In genomic region chr1:221435510-221435909, GRCh38 we compare ENCODE assay signal across 8 cellular contexts.
DNase-seq lines count a peak whose midpoint lies in the region; ATAC-seq and TF ChIP-seq lines count a peak whose summit lies in the region.

No MANE protein-coding gene starts in this region.

- H3K9me3 ChIP-seq in ascending aorta (no peaks in the 10 kb centered on the region), suprapubic skin (no peaks in the 10 kb centered on the region)

- H3K9me3 Mint-ChIP-seq in activated T-cell treated with anti-CD3 and anti-CD28 coated beads, Interleukin-2, amount 50 U/mL, for 4 hours, result no peaks in the 10 kb centered on the region

- DNase-seq in AG04449 (ENCODE audit: low read depth, low spot score), result no peak
- peak; percentile 53 for DNase-seq in GM13977 (ENCODE audit: low spot score)
- peak; percentile 62 for DNase-seq in NCI-H446 treated with DMSO at 0.1 percent for 48 hours (lab: John Stamatoyannopoulos, UW)
- DNase-seq in ascending aorta (ENCODE audit: low spot score in 2 of 2), result no peak
- DNase-seq in hepatic stellate cell (ENCODE audit: low spot score), result peak; percentile 33
- no peak for DNase-seq in suprapubic skin (ENCODE audit: low spot score in 2 of 2)
- DNase-seq in activated T-cell treated with anti-CD3 and anti-CD28 coated beads, Interleukin-2, amount 50 U/mL, for 4 hours, result no peak

- no peaks in the 10 kb centered on the region for H3K36me3 Mint-ChIP-seq in activated T-cell treated with anti-CD3 and anti-CD28 coated beads, Interleukin-2, amount 50 U/mL, for 4 hours (ENCODE audit: insufficient read depth)

- H3K4me1 Mint-ChIP-seq in activated T-cell treated with anti-CD3 and anti-CD28 coated beads, Interleukin-2, amount 50 U/mL, for 4 hours (ENCODE audit: low read depth), result peaks cover 28% of the 10 kb centered on the region

- H3K4me3 ChIP-seq in AG04449 (ENCODE audit: low read depth, low read length) (no peak overlapping the region), ascending aorta (no peak overlapping the region), suprapubic skin (no peak overlapping the region)

- H3K4me3 Mint-ChIP-seq in activated T-cell treated with anti-CD3 and anti-CD28 coated beads, Interleukin-2, amount 50 U/mL, for 4 hours, result no peak overlapping the region

- H3K27ac ChIP-seq in ascending aorta (no peak overlapping the region), suprapubic skin (no peak overlapping the region)

- in situ Hi-C loops in GM13977 (cut with MboI; ENCODE audit: low pct_unique_long_range_greater_than_20kb, low sequenced_read_pairs, unreplicated experiment), result no loop called here

- CTCF ChIA-PET in AG04449 (lab: Yijun Ruan, JAX), result interaction anchor here (0.6 to 8.5 kb wide), 48 partner anchors 9 to 1028 kb away, joined by 3 to 314 read pairs (median 4); partner anchors contain the start of genes HLX and MTARC1

- intact Hi-C loops in ascending aorta (cut with DNase I), result loop anchor here (1.0 kb wide), 2 partner anchors 172 to 561 kb away; no protein-coding TSS in a partner anchor

- TF ChIP-seq EP300 in suprapubic skin (IDR thresholded peaks at IDR 0.05), result no peak

- ATAC-seq in HG03064 (IDR thresholded peaks at IDR 0.05; ENCODE audit: low read depth, unreplicated experiment), result peak; percentile 47
- no peak for ATAC-seq in activated T-cell treated with anti-CD3 and anti-CD28 coated beads, Interleukin-2, amount 50 U/mL, for 4 hours

- H3K27me3 Mint-ChIP-seq in activated T-cell treated with anti-CD3 and anti-CD28 coated beads, Interleukin-2, amount 50 U/mL, for 4 hours (ENCODE audit: low read depth), result peaks cover 2% of the 10 kb centered on the region

- TF ChIP-seq POLR2A in suprapubic skin (IDR thresholded peaks at IDR 0.05), result no peak

- H3K36me3 ChIP-seq in ascending aorta, result no peaks in the 10 kb centered on the region
- no peaks in the 10 kb centered on the region for H3K36me3 ChIP-seq in suprapubic skin

- no peaks in the 10 kb centered on the region for H3K27me3 ChIP-seq in ascending aorta
- no peaks in the 10 kb centered on the region for H3K27me3 ChIP-seq in suprapubic skin

- H3K4me1 ChIP-seq in ascending aorta (peaks cover 0 to 6% of the 10 kb centered on the region in 2 donors), suprapubic skin (peaks cover 12% of the 10 kb centered on the region)

- POLR2A ChIA-PET in AG04449 (lab: Yijun Ruan, JAX), result interaction anchor here (1.8 kb wide), 1 partner anchor 172 kb away, joined by 8 read pairs; no protein-coding TSS in a partner anchor

- TF ChIP-seq CTCF in AG04449 (IDR thresholded peaks at IDR 0.05; ENCODE audit: insufficient read depth, low read length, missing control alignments) (peak; percentile 78), GM13977 (IDR thresholded peaks at IDR 0.05; ENCODE audit: extremely low read depth, insufficient read depth, missing control alignments) (peak; percentile 81), ascending aorta (IDR thresholded peaks at IDR 0.05) (peak; percentile 67 to 98 (median 95)), suprapubic skin (IDR thresholded peaks at IDR 0.05) (peak; percentile 88 to 92)

Comparison
In these comparisons a context has a peak if more than half of its experiments do, and no peak if none do; other contexts are left out.
1. DNase-seq: peak in GM13977 (single experiment), NCI-H446 treated with DMSO at 0.1 percent for 48 hours (single experiment) and hepatic stellate cell (single experiment); none in AG04449 (single experiment), ascending aorta (0 of 2), suprapubic skin (0 of 2) and activated T-cell treated with anti-CD3 and anti-CD28 coated beads, Interleukin-2, amount 50 U/mL, for 4 hours (single experiment).
2. Peak in every context shown above with its lines, with median percentiles within 50 percentile points of each other: CTCF ChIP-seq.